In genomic region chr11:2402106-2402505, GRCh38 we compare ENCODE assay signal across 1 cellular context.
TF ChIP-seq lines count a peak whose summit lies in the region.

No MANE protein-coding gene starts in this region.

TF ChIP-seq in GM12878, 131 proteins besides CTCF, POLR2A, EP300 and RAD21:
- TF ChIP-seq CBX5 (IDR thresholded peaks at IDR 0.05; ENCODE audit: low read depth): no peak
- TF ChIP-seq BRCA1 (IDR thresholded peaks at IDR 0.05; ENCODE audit: low read depth, low read length): no peak
- TF ChIP-seq CHD1 (IDR thresholded peaks at IDR 0.05; ENCODE audit: low read depth, low read length): no peak
